Comparison of ENCODE assay signal across 1 cellular context in the genomic region with DNA sequence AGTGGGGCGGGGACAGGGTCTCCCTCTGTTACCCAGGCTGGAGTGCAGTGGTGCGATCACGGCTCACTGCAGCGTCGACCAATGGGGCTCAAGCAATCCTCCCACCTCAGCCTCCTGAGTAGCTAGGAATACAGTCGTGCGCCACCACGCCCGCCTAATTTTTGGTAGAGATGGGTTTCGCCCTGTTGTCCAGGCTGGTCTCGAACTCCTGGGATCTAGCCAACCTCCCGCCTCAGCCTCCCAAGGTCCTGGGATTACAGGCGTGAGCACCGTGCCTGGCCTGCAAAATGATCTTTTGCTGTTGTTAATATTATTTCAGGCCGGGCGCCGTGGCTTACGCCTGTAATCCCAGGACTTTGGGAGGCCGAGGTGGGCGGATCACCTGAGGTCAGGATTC.
TF ChIP-seq lines count a peak whose summit lies in the region.

No MANE protein-coding gene starts in this region.

TF ChIP-seq in GM23338, 12 proteins besides CTCF, POLR2A, EP300 and RAD21 (continued from another document):
- TF ChIP-seq, protein P1, sequence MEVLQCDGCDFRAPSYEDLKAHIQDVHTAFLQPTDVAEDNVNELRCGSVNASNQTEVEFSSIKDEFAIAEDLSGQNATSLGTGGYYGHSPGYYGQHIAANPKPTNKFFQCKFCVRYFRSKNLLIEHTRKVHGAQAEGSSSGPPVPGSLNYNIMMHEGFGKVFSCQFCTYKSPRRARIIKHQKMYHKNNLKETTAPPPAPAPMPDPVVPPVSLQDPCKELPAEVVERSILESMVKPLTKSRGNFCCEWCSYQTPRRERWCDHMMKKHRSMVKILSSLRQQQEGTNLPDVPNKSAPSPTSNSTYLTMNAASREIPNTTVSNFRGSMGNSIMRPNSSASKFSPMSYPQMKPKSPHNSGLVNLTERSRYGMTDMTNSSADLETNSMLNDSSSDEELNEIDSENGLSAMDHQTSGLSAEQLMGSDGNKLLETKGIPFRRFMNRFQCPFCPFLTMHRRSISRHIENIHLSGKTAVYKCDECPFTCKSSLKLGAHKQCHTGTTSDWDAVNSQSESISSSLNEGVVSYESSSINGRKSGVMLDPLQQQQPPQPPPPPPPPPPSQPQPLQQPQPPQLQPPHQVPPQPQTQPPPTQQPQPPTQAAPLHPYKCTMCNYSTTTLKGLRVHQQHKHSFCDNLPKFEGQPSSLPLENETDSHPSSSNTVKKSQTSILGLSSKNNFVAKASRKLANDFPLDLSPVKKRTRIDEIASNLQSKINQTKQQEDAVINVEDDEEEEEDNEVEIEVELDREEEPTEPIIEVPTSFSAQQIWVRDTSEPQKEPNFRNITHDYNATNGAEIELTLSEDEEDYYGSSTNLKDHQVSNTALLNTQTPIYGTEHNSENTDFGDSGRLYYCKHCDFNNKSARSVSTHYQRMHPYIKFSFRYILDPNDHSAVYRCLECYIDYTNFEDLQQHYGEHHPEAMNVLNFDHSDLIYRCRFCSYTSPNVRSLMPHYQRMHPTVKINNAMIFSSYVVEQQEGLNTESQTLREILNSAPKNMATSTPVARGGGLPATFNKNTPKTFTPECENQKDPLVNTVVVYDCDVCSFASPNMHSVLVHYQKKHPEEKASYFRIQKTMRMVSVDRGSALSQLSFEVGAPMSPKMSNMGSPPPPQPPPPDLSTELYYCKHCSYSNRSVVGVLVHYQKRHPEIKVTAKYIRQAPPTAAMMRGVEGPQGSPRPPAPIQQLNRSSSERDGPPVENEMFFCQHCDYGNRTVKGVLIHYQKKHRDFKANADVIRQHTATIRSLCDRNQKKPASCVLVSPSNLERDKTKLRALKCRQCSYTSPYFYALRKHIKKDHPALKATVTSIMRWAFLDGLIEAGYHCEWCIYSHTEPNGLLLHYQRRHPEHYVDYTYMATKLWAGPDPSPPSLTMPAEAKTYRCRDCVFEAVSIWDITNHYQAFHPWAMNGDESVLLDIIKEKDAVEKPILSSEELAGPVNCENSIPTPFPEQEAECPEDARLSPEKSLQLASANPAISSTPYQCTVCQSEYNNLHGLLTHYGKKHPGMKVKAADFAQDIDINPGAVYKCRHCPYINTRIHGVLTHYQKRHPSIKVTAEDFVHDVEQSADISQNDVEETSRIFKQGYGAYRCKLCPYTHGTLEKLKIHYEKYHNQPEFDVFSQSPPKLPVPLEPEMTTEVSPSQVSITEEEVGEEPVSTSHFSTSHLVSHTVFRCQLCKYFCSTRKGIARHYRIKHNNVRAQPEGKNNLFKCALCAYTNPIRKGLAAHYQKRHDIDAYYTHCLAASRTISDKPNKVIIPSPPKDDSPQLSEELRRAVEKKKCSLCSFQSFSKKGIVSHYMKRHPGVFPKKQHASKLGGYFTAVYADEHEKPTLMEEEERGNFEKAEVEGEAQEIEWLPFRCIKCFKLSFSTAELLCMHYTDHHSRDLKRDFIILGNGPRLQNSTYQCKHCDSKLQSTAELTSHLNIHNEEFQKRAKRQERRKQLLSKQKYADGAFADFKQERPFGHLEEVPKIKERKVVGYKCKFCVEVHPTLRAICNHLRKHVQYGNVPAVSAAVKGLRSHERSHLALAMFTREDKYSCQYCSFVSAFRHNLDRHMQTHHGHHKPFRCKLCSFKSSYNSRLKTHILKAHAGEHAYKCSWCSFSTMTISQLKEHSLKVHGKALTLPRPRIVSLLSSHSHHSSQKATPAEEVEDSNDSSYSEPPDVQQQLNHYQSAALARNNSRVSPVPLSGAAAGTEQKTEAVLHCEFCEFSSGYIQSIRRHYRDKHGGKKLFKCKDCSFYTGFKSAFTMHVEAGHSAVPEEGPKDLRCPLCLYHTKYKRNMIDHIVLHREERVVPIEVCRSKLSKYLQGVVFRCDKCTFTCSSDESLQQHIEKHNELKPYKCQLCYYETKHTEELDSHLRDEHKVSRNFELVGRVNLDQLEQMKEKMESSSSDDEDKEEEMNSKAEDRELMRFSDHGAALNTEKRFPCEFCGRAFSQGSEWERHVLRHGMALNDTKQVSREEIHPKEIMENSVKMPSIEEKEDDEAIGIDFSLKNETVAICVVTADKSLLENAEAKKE (CRISPR knock-in tag; IDR thresholded peaks at IDR 0.05): no peak
- TF ChIP-seq, protein P2, sequence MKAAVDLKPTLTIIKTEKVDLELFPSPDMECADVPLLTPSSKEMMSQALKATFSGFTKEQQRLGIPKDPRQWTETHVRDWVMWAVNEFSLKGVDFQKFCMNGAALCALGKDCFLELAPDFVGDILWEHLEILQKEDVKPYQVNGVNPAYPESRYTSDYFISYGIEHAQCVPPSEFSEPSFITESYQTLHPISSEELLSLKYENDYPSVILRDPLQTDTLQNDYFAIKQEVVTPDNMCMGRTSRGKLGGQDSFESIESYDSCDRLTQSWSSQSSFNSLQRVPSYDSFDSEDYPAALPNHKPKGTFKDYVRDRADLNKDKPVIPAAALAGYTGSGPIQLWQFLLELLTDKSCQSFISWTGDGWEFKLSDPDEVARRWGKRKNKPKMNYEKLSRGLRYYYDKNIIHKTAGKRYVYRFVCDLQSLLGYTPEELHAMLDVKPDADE (IDR thresholded peaks at IDR 0.05): no peak
- TF ChIP-seq, protein P3, sequence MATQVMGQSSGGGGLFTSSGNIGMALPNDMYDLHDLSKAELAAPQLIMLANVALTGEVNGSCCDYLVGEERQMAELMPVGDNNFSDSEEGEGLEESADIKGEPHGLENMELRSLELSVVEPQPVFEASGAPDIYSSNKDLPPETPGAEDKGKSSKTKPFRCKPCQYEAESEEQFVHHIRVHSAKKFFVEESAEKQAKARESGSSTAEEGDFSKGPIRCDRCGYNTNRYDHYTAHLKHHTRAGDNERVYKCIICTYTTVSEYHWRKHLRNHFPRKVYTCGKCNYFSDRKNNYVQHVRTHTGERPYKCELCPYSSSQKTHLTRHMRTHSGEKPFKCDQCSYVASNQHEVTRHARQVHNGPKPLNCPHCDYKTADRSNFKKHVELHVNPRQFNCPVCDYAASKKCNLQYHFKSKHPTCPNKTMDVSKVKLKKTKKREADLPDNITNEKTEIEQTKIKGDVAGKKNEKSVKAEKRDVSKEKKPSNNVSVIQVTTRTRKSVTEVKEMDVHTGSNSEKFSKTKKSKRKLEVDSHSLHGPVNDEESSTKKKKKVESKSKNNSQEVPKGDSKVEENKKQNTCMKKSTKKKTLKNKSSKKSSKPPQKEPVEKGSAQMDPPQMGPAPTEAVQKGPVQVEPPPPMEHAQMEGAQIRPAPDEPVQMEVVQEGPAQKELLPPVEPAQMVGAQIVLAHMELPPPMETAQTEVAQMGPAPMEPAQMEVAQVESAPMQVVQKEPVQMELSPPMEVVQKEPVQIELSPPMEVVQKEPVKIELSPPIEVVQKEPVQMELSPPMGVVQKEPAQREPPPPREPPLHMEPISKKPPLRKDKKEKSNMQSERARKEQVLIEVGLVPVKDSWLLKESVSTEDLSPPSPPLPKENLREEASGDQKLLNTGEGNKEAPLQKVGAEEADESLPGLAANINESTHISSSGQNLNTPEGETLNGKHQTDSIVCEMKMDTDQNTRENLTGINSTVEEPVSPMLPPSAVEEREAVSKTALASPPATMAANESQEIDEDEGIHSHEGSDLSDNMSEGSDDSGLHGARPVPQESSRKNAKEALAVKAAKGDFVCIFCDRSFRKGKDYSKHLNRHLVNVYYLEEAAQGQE (IDR thresholded peaks at IDR 0.05; ENCODE audit: unreplicated experiment): no peak
- TF ChIP-seq EZH2phosphoT487 (IDR thresholded peaks at IDR 0.05; ENCODE audit: unreplicated experiment): no peak
- TF ChIP-seq CREB1 (CRISPR knock-in tag; IDR thresholded peaks at IDR 0.05; ENCODE audit: low read depth): no peak
- no peak for TF ChIP-seq POLR2AphosphoS5 (IDR thresholded peaks at IDR 0.05; ENCODE audit: low read depth)
